26 cellular contexts compared by ENCODE assay signal in genomic region chr11:78472905-78473304, GRCh38. TPM values are rescaled to one million over a fixed set of nuclear protein-coding genes. Genes with fewer than 3 reads are reported as not detected.
DNase-seq lines count a peak whose midpoint lies in the region; ATAC-seq, FAIRE-seq and TF ChIP-seq lines count a peak whose summit lies in the region.
"Had no signal": no experiment of that assay in that cellular context is flagged by ENCODE, and none has a peak within 500 bp of the region (broad histone marks: within the 10 kb centered on the region; RNA-seq: fewer than 3 reads in every experiment).

No MANE protein-coding gene starts in this region.

- no peaks in the 10 kb centered on the region for H3K27me3 ChIP-seq in HepG2 (ENCODE audit: control insufficient read depth in 1 of 2, insufficient read depth in 2 of 2, low read length in 2 of 2)
- H3K27me3 ChIP-seq in right lobe of liver, result no peaks in the 10 kb centered on the region
- H3K27me3 ChIP-seq in MG63, result no peaks in the 10 kb centered on the region
- H3K27me3 ChIP-seq: BLaER1 treated with 17β-estradiol and CSF1 and Interleukin-3, amounts not matched to agents 10 nM and 100 nM had no signal

- no peaks in the 10 kb centered on the region for H3K9me3 ChIP-seq in HepG2 (ENCODE audit: low read length)
- no peaks in the 10 kb centered on the region for H3K9me3 ChIP-seq in right lobe of liver
- H3K9me3 ChIP-seq in MG63, result no peaks in the 10 kb centered on the region
- H3K9me3 ChIP-seq: A549 had no signal

- peaks cover 23% of the 10 kb centered on the region for H3K36me3 Mint-ChIP-seq in memory B cell
- H3K36me3 Mint-ChIP-seq in nephron progenitor cell (ENCODE audit: low read depth), result peaks cover 53% of the 10 kb centered on the region
- peaks cover 52% of the 10 kb centered on the region for H3K36me3 Mint-ChIP-seq in stimulated activated memory B cell treated with anti-CD40 and anti-IgM and Interleukin-4, amounts not matched to agents 10 μg/mL and 1 μg/mL and 100 μg/mL, for 72 hours

- H3K36me3 ChIP-seq in HepG2 (replicated peaks in 1 of 2; ENCODE audit: control insufficient read depth in 1 of 2, insufficient read depth in 2 of 2, low read length in 2 of 2) (peaks cover 11 to 20% of the 10 kb centered on the region in 2 experiments), right lobe of liver (no peaks in the 10 kb centered on the region), MG63 (no peaks in the 10 kb centered on the region; the same call in 1 of the 2 replicates)

- no peak overlapping the region for H3K4me3 Mint-ChIP-seq in memory B cell
- no peak overlapping the region for H3K4me3 Mint-ChIP-seq in nephron progenitor cell
- H3K4me3 Mint-ChIP-seq in stimulated activated memory B cell treated with anti-CD40 and anti-IgM and Interleukin-4, amounts not matched to agents 10 μg/mL and 1 μg/mL and 100 μg/mL, for 72 hours, result no peak overlapping the region
- H3K4me3 Mint-ChIP-seq: B cell; CD4-positive, alpha-beta T cell; CD8-positive, alpha-beta T cell had no signal

- peaks cover 1% of the 10 kb centered on the region for H3K9me3 Mint-ChIP-seq in memory B cell
- no peaks in the 10 kb centered on the region for H3K9me3 Mint-ChIP-seq in nephron progenitor cell
- peaks cover 3% of the 10 kb centered on the region for H3K9me3 Mint-ChIP-seq in stimulated activated memory B cell treated with anti-CD40 and anti-IgM and Interleukin-4, amounts not matched to agents 10 μg/mL and 1 μg/mL and 100 μg/mL, for 72 hours
- H3K9me3 Mint-ChIP-seq: CD4-positive, alpha-beta T cell had no signal

- H3K27me3 Mint-ChIP-seq in memory B cell, result no peaks in the 10 kb centered on the region
- peaks cover 3% of the 10 kb centered on the region for H3K27me3 Mint-ChIP-seq in nephron progenitor cell (ENCODE audit: low read depth, poor library complexity)
- H3K27me3 Mint-ChIP-seq in stimulated activated memory B cell treated with anti-CD40 and anti-IgM and Interleukin-4, amounts not matched to agents 10 μg/mL and 1 μg/mL and 100 μg/mL, for 72 hours, result no peaks in the 10 kb centered on the region
- H3K27me3 Mint-ChIP-seq: B cell; CD4-positive, alpha-beta T cell had no signal

- H3K79me2 ChIP-seq in HepG2 (ENCODE audit: insufficient read depth, low read length), result no peaks in the 10 kb centered on the region

- H3K4me2 ChIP-seq in HepG2 (ENCODE audit: low read depth, low read length), result peak overlapping the region; percentile 50
- H3K4me2 ChIP-seq: A549; BLaER1 treated with 17β-estradiol and CSF1 and Interleukin-3, amounts not matched to agents 10 nM and 100 nM had no signal

- no TSS peak for BruUV-seq in HepG2 (replicated peaks; lab: Mats Ljungman, UMichigan)

- TF ChIP-seq EP300 in HepG2 (IDR thresholded peaks at IDR 0.05; ENCODE audit: low read depth in 2 of 2, low read length in 2 of 2), result no peak; a peak in 1 of 4 replicates
- TF ChIP-seq EP300 in HepG2 (CRISPR knock-in tag; IDR thresholded peaks at IDR 0.05; ENCODE audit: borderline replicate concordance), result no peak

- CTCF ChIA-PET in HepG2 (lab: Yijun Ruan, JAX; ENCODE audit: low intra/inter-chr PET ratio, low total read pairs), result no interaction called here

- H4K20me1 ChIP-seq in HepG2 (ENCODE audit: insufficient read depth, low read length), result no peaks in the 10 kb centered on the region
- H4K20me1 ChIP-seq: BLaER1 treated with 17β-estradiol and CSF1 and Interleukin-3, amounts not matched to agents 10 nM and 100 nM had no signal

- TF ChIP-seq RAD21 in HepG2 (CRISPR knock-in tag; IDR thresholded peaks at IDR 0.05), result no peak

- DNase-seq in HepG2 (ENCODE audit: low spot score) (peak; percentile 38), right lobe of liver (no peak), memory B cell (ENCODE audit: low spot score in 2 of 2) (no peak), nephron progenitor cell (no peak), MG63 (no peak), NCI-H128 (lab: John Stamatoyannopoulos, UW; ENCODE audit: unreplicated experiment) (no peak), T-helper 1 cell (no peak)
- DNase-seq: AML-193; CD4-positive, alpha-beta T cell; CD8-positive, alpha-beta T cell; DMS 273 treated with DMSO at 0.1 percent for 48 hours; DMS153; DMS53; DMS79; DND-41; EL; GDM1 had no signal

- TF ChIP-seq POLR2A in HepG2 (IDR thresholded peaks at IDR 0.05; ENCODE audit: insufficient read depth in 1 of 2, low read depth in 2 of 2, low read length in 2 of 2), result no peak
- no peak for TF ChIP-seq POLR2A in right lobe of liver (IDR thresholded peaks at IDR 0.05)

- intact Hi-C loops in HepG2 (cut with micrococcal nuclease; ENCODE audit: unreplicated experiment) (no loop called here), right lobe of liver (cut with DNase I) (no loop called here)

- H3K4me1 Mint-ChIP-seq in memory B cell (peaks cover 8% of the 10 kb centered on the region), nephron progenitor cell (no peaks in the 10 kb centered on the region)
- H3K4me1 Mint-ChIP-seq in stimulated activated memory B cell treated with anti-CD40 and anti-IgM and Interleukin-4, amounts not matched to agents 10 μg/mL and 1 μg/mL and 100 μg/mL, for 72 hours, result peaks cover 12% of the 10 kb centered on the region

- in situ Hi-C loops in HepG2 (cut with HindIII; ENCODE audit: extremely low pct_ligation_motif_present, low pct_unique_long_range_greater_than_20kb), result no loop called here

- H3K4me3 ChIP-seq in HepG2 (replicated peaks in 1 of 3; ENCODE audit: insufficient read depth in 1 of 3, low read depth in 2 of 3, low read length in 3 of 3) (no peak overlapping the region), right lobe of liver (no peak overlapping the region), MG63 (no peak overlapping the region)
- H3K4me3 ChIP-seq: A549; BLaER1 treated with 17β-estradiol and CSF1 and Interleukin-3, amounts not matched to agents 10 nM and 100 nM; GM12878 had no signal

- WGBS in HepG2 (ENCODE audit: low lambda C conversion rate), result 48% methylated on average over 4 of the region's 4 CpGs
- 81% methylated on average over 4 of the region's 4 CpGs for WGBS in right lobe of liver (ENCODE audit: insufficient coverage, low coverage, low lambda C conversion rate, missing lambda C conversion rate)

- TF ChIP-seq CTCF in HepG2 (CRISPR knock-in tag; IDR thresholded peaks at IDR 0.05), result no peak
- no peak for TF ChIP-seq CTCF in right lobe of liver (IDR thresholded peaks at IDR 0.05)
- no peak for TF ChIP-seq CTCF in nephron progenitor cell (IDR thresholded peaks at IDR 0.05)

- no peak overlapping the region for H2AFZ ChIP-seq in HepG2 (ENCODE audit: low read length)

- FAIRE-seq in HepG2 (lab: Jason Lieb, UNC), result no peak
- FAIRE-seq: A549, GM12878, GM12892, GM18507 had no signal

- ATAC-seq in HepG2 (peak; percentile 42), right lobe of liver (no peak), memory B cell (ENCODE audit: low read depth) (no peak)
- no peak for ATAC-seq in stimulated activated memory B cell treated with anti-CD40 and anti-IgM and Interleukin-4, amounts not matched to agents 10 μg/mL and 1 μg/mL and 100 μg/mL, for 72 hours
- ATAC-seq: A549; CD8-positive, alpha-beta T cell; GM12878 had no signal

- H3K27ac Mint-ChIP-seq in memory B cell (peak overlapping the region; percentile 60), nephron progenitor cell (peak overlapping the region; percentile 82)
- H3K27ac Mint-ChIP-seq in stimulated activated memory B cell treated with anti-CD40 and anti-IgM and Interleukin-4, amounts not matched to agents 10 μg/mL and 1 μg/mL and 100 μg/mL, for 72 hours, result peak overlapping the region; percentile 26
- H3K27ac Mint-ChIP-seq: B cell; CD4-positive, alpha-beta T cell had no signal

- H3K4me1 ChIP-seq in HepG2 (ENCODE audit: insufficient read depth, low read length), result peaks cover 38% of the 10 kb centered on the region
- no peaks in the 10 kb centered on the region for H3K4me1 ChIP-seq in right lobe of liver

- POLR2A ChIA-PET in HepG2 (lab: Yijun Ruan, JAX), result interaction anchor here (1.7 kb wide), 1 partner anchor 102 kb away, joined by 4 read pairs; the partner anchor contains the start of gene NARS2

- H3K9ac ChIP-seq in HepG2 (ENCODE audit: insufficient read depth, low read depth, low read length), result no peak overlapping the region
- H3K9ac ChIP-seq: BLaER1 treated with 17β-estradiol and CSF1 and Interleukin-3, amounts not matched to agents 10 nM and 100 nM had no signal

- peak overlapping the region; percentile 62 for H3K27ac ChIP-seq in HepG2 (ENCODE audit: extremely low read length, insufficient read depth, low read length)
- H3K27ac ChIP-seq in right lobe of liver, result no peak overlapping the region
- H3K27ac ChIP-seq: 22Rv1; A549; BLaER1 treated with 17β-estradiol and CSF1 and Interleukin-3, amounts not matched to agents 10 nM and 100 nM; C4-2B had no signal

TF ChIP-seq in HepG2, 621 proteins besides CTCF, POLR2A, EP300 and RAD21 (continues in another document):
- TF ChIP-seq ZMYM3 (CRISPR knock-in tag; IDR thresholded peaks at IDR 0.05) (peak; percentile 96), RFX5 (IDR thresholded peaks at IDR 0.05; ENCODE audit: low read depth, low read length) (no peak), ETV5 (CRISPR knock-in tag; IDR thresholded peaks at IDR 0.05; ENCODE audit: borderline replicate concordance) (no peak; the same call in 1 of the 2 replicates)

RNA-seq across cellular contexts. Expression of gene GAB2, which starts 55.3 kb away (rescaled TPM):
- total RNA-seq in HepG2 (2016; rRNA removed; fragmentation: Illumina TruSeq; extraction: Trizol) (3.2 and 4.1 TPM in 2 replicates), right lobe of liver (10 to 100 TPM in 1 of 6 experiments, 1 to 10 TPM in 5; 3.8 to 10.2 (median 4.5) TPM)
- total RNA-seq in HepG2 (2016; cell fraction: cytosol; rRNA removed; fragmentation: Illumina TruSeq; extraction: Trizol; ENCODE audit: low read depth), result 0.35 and 0.40 TPM in 2 replicates
- total RNA-seq in HepG2 (2016; cell fraction: insoluble cytoplasmic fraction; rRNA removed; fragmentation: Illumina TruSeq; extraction: Trizol), result 2.7 and 3.2 TPM in 2 replicates
- total RNA-seq in HepG2 (2016; cell fraction: membrane; rRNA removed; fragmentation: Illumina TruSeq; extraction: Trizol), result 1.6 and 1.7 TPM in 2 replicates
- 3.4 and 4.6 TPM in 2 replicates for total RNA-seq in HepG2 (2016; cell fraction: nucleus; rRNA removed; fragmentation: Illumina TruSeq; extraction: Trizol)
- 7.9 and 8.6 TPM in 2 replicates for polyA plus RNA-seq in HepG2 (2011; rRNA removed)
- 4.7 and 5.6 TPM in 2 replicates for polyA plus RNA-seq in HepG2 (2011; cell fraction: cytosol; rRNA removed)
- polyA plus RNA-seq in HepG2 (2011; cell fraction: nucleus; rRNA removed), result 11.5 and 11.7 TPM in 2 replicates
- 9.4 and 12.0 TPM in 2 replicates for polyA plus RNA-seq in HepG2 (2012)
- 0.11 and 0.16 TPM in 2 replicates for polyA plus RNA-seq in HepG2 (2016; cell fraction: cytosol; fragmentation: Illumina TruSeq; extraction: Trizol; ENCODE audit: low read depth)
- 2.2 TPM in 2 replicates for polyA plus RNA-seq in HepG2 (2016; cell fraction: insoluble cytoplasmic fraction; fragmentation: Illumina TruSeq; extraction: Trizol; ENCODE audit: low read depth)
- polyA plus RNA-seq in HepG2 (2016; cell fraction: membrane; fragmentation: Illumina TruSeq; extraction: Trizol; ENCODE audit: low read depth), result 0.73 and 0.90 TPM in 2 replicates
- 3.2 and 4.9 TPM in 2 replicates for polyA plus RNA-seq in HepG2 (2016; cell fraction: nucleus; fragmentation: Illumina TruSeq; extraction: Trizol; ENCODE audit: insufficient read depth, low read depth)
- 10.0 and 14.5 TPM in 2 replicates for polyA minus RNA-seq in HepG2 (2011; rRNA and poly(A)+ RNA removed; ENCODE audit: low replicate concordance)
- 5.8 and 6.6 TPM in 2 replicates for polyA minus RNA-seq in HepG2 (2011; cell fraction: cytosol; rRNA and poly(A)+ RNA removed)
- 11.7 and 15.5 TPM in 2 replicates for polyA minus RNA-seq in HepG2 (2011; cell fraction: nucleus; rRNA and poly(A)+ RNA removed)
- under 0.01 and 0.54 TPM in 2 replicates for total RNA-seq in MG63 (2014; rRNA removed; shearing (Covaris generic); ENCODE audit: low replicate concordance)

Comparison
In these comparisons a context has a peak if more than half of its experiments do, and no peak if none do; other contexts are left out.
1. H3K27ac Mint-ChIP-seq: peak in every context shown above with its lines; median percentile 82 in nephron progenitor cell; 60 in memory B cell; 26 in stimulated activated memory B cell treated with anti-CD40 and anti-IgM and Interleukin-4, amounts not matched to agents 10 μg/mL and 1 μg/mL and 100 μg/mL, for 72 hours.